ENCODE assay signal across 20 cellular contexts in genomic region chr15:50943623-50944022, GRCh38. TPM values are rescaled to one million over a fixed set of nuclear protein-coding genes. Genes with fewer than 3 reads are reported as not detected.
DNase-seq lines count a peak whose midpoint lies in the region; ATAC-seq and TF ChIP-seq lines count a peak whose summit lies in the region.
"Had no signal": no experiment of that assay in that cellular context is flagged by ENCODE, and none has a peak within 500 bp of the region (broad histone marks: within the 10 kb centered on the region; RNA-seq: fewer than 3 reads in every experiment).

No MANE protein-coding gene starts in this region.

- TF ChIP-seq CTCF in RWPE2 (IDR thresholded peaks at IDR 0.05; ENCODE audit: poor library complexity, severe bottlenecking) = no peak
- no peak for TF ChIP-seq CTCF in epithelial cell of esophagus (IDR thresholded peaks at IDR 0.05; ENCODE audit: insufficient read depth, low read depth, low read length, missing control alignments)
- TF ChIP-seq CTCF in foreskin keratinocyte (conservative IDR thresholded peaks at IDR 0.05) = no peak
- TF ChIP-seq CTCF in right atrium auricular region (IDR thresholded peaks at IDR 0.05) = no peak
- TF ChIP-seq CTCF in PC-9 (conservative IDR thresholded peaks at IDR 0.05) = no peak
- TF ChIP-seq CTCF in colonic mucosa (IDR thresholded peaks at IDR 0.05) = no peak

- H3K9me2 ChIP-seq in PC-9 (ENCODE audit: insufficient read depth) = no peaks in the 10 kb centered on the region

- no peaks in the 10 kb centered on the region for H3F3A ChIP-seq in PC-9 (ENCODE audit: insufficient read depth, low read depth)

- POLR2A ChIA-PET in PC-9 (lab: Charles Lee; ENCODE audit: unreplicated experiment) = no interaction called here

- H3K4me1 ChIP-seq in RWPE2 (ENCODE audit: insufficient read depth, poor library complexity, severe bottlenecking) (peaks cover 23% of the 10 kb centered on the region), foreskin keratinocyte (no peaks in the 10 kb centered on the region), right atrium auricular region (no peaks in the 10 kb centered on the region), PC-9 (replicated peaks; ENCODE audit: insufficient read depth) (no peaks in the 10 kb centered on the region), colonic mucosa (no peaks in the 10 kb centered on the region)
- H3K4me1 ChIP-seq: BLaER1 had no signal

- H3K4me2 ChIP-seq in PC-9 = no peak overlapping the region
- H3K4me2 ChIP-seq: BLaER1 had no signal

- no peak overlapping the region for H3K9ac ChIP-seq in colonic mucosa (ENCODE audit: low read depth in 2 of 2, low read length in 2 of 2)
- H3K9ac ChIP-seq: BLaER1 had no signal

- no peak overlapping the region for H2AFZ ChIP-seq in PC-9

- no peaks in the 10 kb centered on the region for H3K9me3 ChIP-seq in RWPE2 (ENCODE audit: severe bottlenecking)
- no peaks in the 10 kb centered on the region for H3K9me3 ChIP-seq in right atrium auricular region
- no peaks in the 10 kb centered on the region for H3K9me3 ChIP-seq in PC-9 (ENCODE audit: insufficient read depth, low read depth)
- H3K9me3 ChIP-seq in colonic mucosa = no peaks in the 10 kb centered on the region
- H3K9me3 ChIP-seq: BLaER1 had no signal

- H4K20me1 ChIP-seq in PC-9 (ENCODE audit: insufficient read depth) = no peaks in the 10 kb centered on the region
- H4K20me1 ChIP-seq: BLaER1 had no signal

- peak; percentile 16 for DNase-seq in EL
- DNase-seq in RWPE2 (ENCODE audit: low spot score) = no peak
- peak; percentile 65 for DNase-seq in epithelial cell of esophagus (ENCODE audit: low read depth)
- DNase-seq in foreskin keratinocyte = peak in 1 of 2 donors; percentile 35
- DNase-seq in right atrium auricular region (ENCODE audit: low spot score) = no peak
- no peak for DNase-seq in activated CD4-positive, alpha-beta T cell treated with anti-CD3 and anti-CD28 coated beads, Interleukin-2, amount 50 U/mL, for 1 hour
- no peak for DNase-seq in PC-9
- DNase-seq in colonic mucosa = no peak
- DNase-seq: Calu3; CD4-positive, alpha-beta memory T cell; DMS53; Kasumi-1; NCI-H1105; NCI-H2081; NCI-H2171 treated with DMSO at 0.1 percent for 48 hours; NCI-H446; NCI-H526 treated with DMSO at 0.1 percent for 48 hours; SHP77 had no signal

- peaks cover 76% of the 10 kb centered on the region for H3K36me3 ChIP-seq in RWPE2 (ENCODE audit: low read depth)
- H3K36me3 ChIP-seq in right atrium auricular region = peaks cover 5% of the 10 kb centered on the region
- H3K36me3 ChIP-seq in PC-9 (ENCODE audit: low read depth) = no peaks in the 10 kb centered on the region
- no peaks in the 10 kb centered on the region for H3K36me3 ChIP-seq in colonic mucosa

- no TSS peak for BruUV-seq in PC-9 (replicated peaks; lab: Mats Ljungman, UMichigan)

- intact Hi-C loops in PC-9 (cut with micrococcal nuclease; ENCODE audit: unreplicated experiment) = no loop called here
- intact Hi-C loops in colonic mucosa (cut with DNase I) = no loop called here

- CTCF ChIA-PET in PC-9 (lab: Charles Lee) = no interaction called here

- no peaks in the 10 kb centered on the region for H3K79me2 ChIP-seq in PC-9 (ENCODE audit: low read depth)

- H3K27ac ChIP-seq in RWPE2 (ENCODE audit: poor library complexity, severe bottlenecking) = no peak overlapping the region
- no peak overlapping the region for H3K27ac ChIP-seq in foreskin keratinocyte
- H3K27ac ChIP-seq in right atrium auricular region = no peak overlapping the region
- no peak overlapping the region for H3K27ac ChIP-seq in PC-9
- no peak overlapping the region for H3K27ac ChIP-seq in colonic mucosa
- H3K27ac ChIP-seq: BLaER1, SK-N-MC had no signal

- ATAC-seq in RWPE2 (ENCODE audit: low read depth) (peak; percentile 82), foreskin keratinocyte (peak; percentile 78)

- H3K4me3 ChIP-seq in RWPE2 (ENCODE audit: severe bottlenecking) (no peak overlapping the region), epithelial cell of esophagus (ENCODE audit: low read length) (no peak overlapping the region), right atrium auricular region (no peak overlapping the region), PC-9 (no peak overlapping the region), colonic mucosa (no peak overlapping the region)
- H3K4me3 ChIP-seq: BLaER1, SK-N-MC had no signal

- H3K27me3 ChIP-seq in RWPE2 (ENCODE audit: insufficient read depth, poor library complexity, severe bottlenecking) (no peaks in the 10 kb centered on the region), foreskin keratinocyte (no peaks in the 10 kb centered on the region), right atrium auricular region (no peaks in the 10 kb centered on the region), PC-9 (ENCODE audit: insufficient read depth, low read depth) (no peaks in the 10 kb centered on the region), colonic mucosa (no peaks in the 10 kb centered on the region)
- H3K27me3 ChIP-seq: BLaER1 had no signal

RNA-seq across cellular contexts. Expression of gene AP4E1, which starts 35.1 kb away (rescaled TPM):
- total RNA-seq in foreskin keratinocyte (12.8 and 13.1 TPM in 2 replicates), right atrium auricular region (10 to 100 TPM in 1 of 2 donors, 1 to 10 TPM in 1; 7.0 to 11.7 TPM), PC-9 (2021) (5.7 and 10.0 TPM in 2 replicates), colonic mucosa (10 to 100 TPM in 1 of 2 donors, 1 to 10 TPM in 1; 9.7 to 11.7 TPM)
- polyA plus RNA-seq in foreskin keratinocyte = 2.5 and 3.2 TPM in 2 replicates

Comparison
In these comparisons a context has a peak if more than half of its experiments do, and no peak if none do; other contexts are left out.
1. DNase-seq: peak in EL (single experiment) and epithelial cell of esophagus (single experiment); none in RWPE2 (single experiment), right atrium auricular region (single experiment), activated CD4-positive, alpha-beta T cell treated with anti-CD3 and anti-CD28 coated beads, Interleukin-2, amount 50 U/mL, for 1 hour (single experiment), PC-9 (0 of 2) and colonic mucosa (single experiment).